Comparison of ENCODE assay signal across 14 cellular contexts in genomic region chr5:143432658-143433239, GRCh38. TPM values are rescaled to one million over a fixed set of nuclear protein-coding genes. Genes with fewer than 3 reads are reported as not detected.
DNase-seq lines count a peak whose midpoint lies in the region; ATAC-seq and TF ChIP-seq lines count a peak whose summit lies in the region.
"Had no signal": no experiment of that assay in that cellular context is flagged by ENCODE, and none has a peak within 500 bp of the region (broad histone marks: within the 10 kb centered on the region; RNA-seq: fewer than 3 reads in every experiment).

No MANE protein-coding gene starts in this region.

- H3K9me3 Mint-ChIP-seq in activated T-cell treated with anti-CD3 and anti-CD28 coated beads, Interleukin-2, amount 50 U/mL, for 72 hours: peaks cover 0 to 2% of the 10 kb centered on the region in 2 donors
- no peaks in the 10 kb centered on the region for H3K9me3 Mint-ChIP-seq in HFFc6
- H3K9me3 Mint-ChIP-seq in activated CD4-positive, alpha-beta memory T cell treated with anti-CD3 and anti-CD28 coated beads, Interleukin-2, amount 10 ng/mL, durations not matched to agents 7 days and 5 days: no peaks in the 10 kb centered on the region
- no peaks in the 10 kb centered on the region for H3K9me3 Mint-ChIP-seq in stimulated activated memory B cell treated with anti-CD40 and anti-IgM and Interleukin-4, amounts not matched to agents 10 μg/mL and 1 μg/mL and 100 μg/mL, for 72 hours
- H3K9me3 Mint-ChIP-seq: nephron progenitor cell; T-helper 2 cell treated with Interferon-gamma antibody and Interleukin-4, amounts not matched to agents 5 μg/mL and 100 μg/mL, for 36 hours had no signal

- peak overlapping the region; percentile 57 to 74 for H3K4me3 Mint-ChIP-seq in activated T-cell treated with anti-CD3 and anti-CD28 coated beads, Interleukin-2, amount 50 U/mL, for 72 hours
- H3K4me3 Mint-ChIP-seq in HFFc6: no peak overlapping the region
- H3K4me3 Mint-ChIP-seq in activated CD4-positive, alpha-beta memory T cell treated with anti-CD3 and anti-CD28 coated beads, Interleukin-2, amount 10 ng/mL, durations not matched to agents 7 days and 5 days: peak overlapping the region; percentile 4
- peak overlapping the region; percentile 47 for H3K4me3 Mint-ChIP-seq in stimulated activated memory B cell treated with anti-CD40 and anti-IgM and Interleukin-4, amounts not matched to agents 10 μg/mL and 1 μg/mL and 100 μg/mL, for 72 hours
- H3K4me3 Mint-ChIP-seq: nephron progenitor cell had no signal

- no peak for DNase-seq in activated T-cell treated with anti-CD3 and anti-CD28 coated beads, Interleukin-2, amount 50 U/mL, for 72 hours
- no peak for DNase-seq in activated T-cell treated with anti-CD3 and anti-CD28 coated beads, Interleukin-2, amount 50 U/mL, for 48 hours
- DNase-seq in HFFc6 (peak; percentile 40), NCI-H1694 treated with DMSO at 0.1 percent for 48 hours (lab: John Stamatoyannopoulos, UW) (no peak), NCI-H748 treated with DMSO at 0.1 percent for 48 hours (lab: John Stamatoyannopoulos, UW) (no peak)
- DNase-seq in activated CD4-positive, alpha-beta memory T cell treated with anti-CD3 and anti-CD28 coated beads, Interleukin-2, amount 10 ng/mL, durations not matched to agents 7 days and 5 days: no peak
- DNase-seq: effector CD4-positive, alpha-beta T cell; NCI-H510A treated with DMSO at 0.1 percent for 48 hours; nephron progenitor cell; trophoblast cell had no signal

- H3K36me3 Mint-ChIP-seq in activated T-cell treated with anti-CD3 and anti-CD28 coated beads, Interleukin-2, amount 50 U/mL, for 72 hours (ENCODE audit: insufficient read depth in 2 of 2): peaks cover 0 to 2% of the 10 kb centered on the region in 2 donors
- no peaks in the 10 kb centered on the region for H3K36me3 Mint-ChIP-seq in HFFc6 (ENCODE audit: low read depth)
- H3K36me3 Mint-ChIP-seq in activated CD4-positive, alpha-beta memory T cell treated with anti-CD3 and anti-CD28 coated beads, Interleukin-2, amount 10 ng/mL, durations not matched to agents 7 days and 5 days (ENCODE audit: low read depth): no peaks in the 10 kb centered on the region
- peaks cover 7% of the 10 kb centered on the region for H3K36me3 Mint-ChIP-seq in stimulated activated memory B cell treated with anti-CD40 and anti-IgM and Interleukin-4, amounts not matched to agents 10 μg/mL and 1 μg/mL and 100 μg/mL, for 72 hours

- H3K27me3 Mint-ChIP-seq in activated T-cell treated with anti-CD3 and anti-CD28 coated beads, Interleukin-2, amount 50 U/mL, for 72 hours (ENCODE audit: low read depth): no peaks in the 10 kb centered on the region
- no peaks in the 10 kb centered on the region; the same call in 1 of the 2 replicates for H3K27me3 Mint-ChIP-seq in HFFc6 (ENCODE audit: insufficient read depth)
- H3K27me3 Mint-ChIP-seq in activated CD4-positive, alpha-beta memory T cell treated with anti-CD3 and anti-CD28 coated beads, Interleukin-2, amount 10 ng/mL, durations not matched to agents 7 days and 5 days: peaks cover 2% of the 10 kb centered on the region
- no peaks in the 10 kb centered on the region for H3K27me3 Mint-ChIP-seq in stimulated activated memory B cell treated with anti-CD40 and anti-IgM and Interleukin-4, amounts not matched to agents 10 μg/mL and 1 μg/mL and 100 μg/mL, for 72 hours

- CTCF ChIA-PET in activated CD4-positive, alpha-beta memory T cell treated with anti-CD3 and anti-CD28 coated beads, Interleukin-2, amount 10 ng/mL, durations not matched to agents 7 days and 5 days (lab: Charles Lee): interaction anchor here (1.1 kb wide), 1 partner anchor 19 kb away, joined by 4 read pairs; no protein-coding TSS in a partner anchor

- POLR2A ChIA-PET in activated CD4-positive, alpha-beta memory T cell treated with anti-CD3 and anti-CD28 coated beads, Interleukin-2, amount 10 ng/mL, durations not matched to agents 7 days and 5 days (lab: Charles Lee): interaction anchor here (1.2 to 4.5 kb wide), 3 partner anchors 17 to 32 kb away, joined by 4 to 35 read pairs (median 11); partner anchors contain the start of gene NR3C1

- no peak overlapping the region for H3K27ac Mint-ChIP-seq in activated T-cell treated with anti-CD3 and anti-CD28 coated beads, Interleukin-2, amount 50 U/mL, for 72 hours
- no peak overlapping the region for H3K27ac Mint-ChIP-seq in HFFc6
- no peak overlapping the region for H3K27ac Mint-ChIP-seq in activated CD4-positive, alpha-beta memory T cell treated with anti-CD3 and anti-CD28 coated beads, Interleukin-2, amount 10 ng/mL, durations not matched to agents 7 days and 5 days
- H3K27ac Mint-ChIP-seq in stimulated activated memory B cell treated with anti-CD40 and anti-IgM and Interleukin-4, amounts not matched to agents 10 μg/mL and 1 μg/mL and 100 μg/mL, for 72 hours: no peak overlapping the region
- H3K27ac Mint-ChIP-seq: nephron progenitor cell had no signal

- no peak for ATAC-seq in activated T-cell treated with anti-CD3 and anti-CD28 coated beads, Interleukin-2, amount 50 U/mL, for 72 hours (replicated peaks in 1 of 2)
- no peak for ATAC-seq in stimulated activated memory B cell treated with anti-CD40 and anti-IgM and Interleukin-4, amounts not matched to agents 10 μg/mL and 1 μg/mL and 100 μg/mL, for 72 hours
- no peak for ATAC-seq in HG03095 (IDR thresholded peaks at IDR 0.05; ENCODE audit: unreplicated experiment)
- ATAC-seq: gastroesophageal sphincter had no signal

- no peak for TF ChIP-seq CTCF in HFFc6 (IDR thresholded peaks at IDR 0.05)

- H3K4me1 Mint-ChIP-seq in activated T-cell treated with anti-CD3 and anti-CD28 coated beads, Interleukin-2, amount 50 U/mL, for 72 hours (ENCODE audit: low read depth): peaks cover 74% of the 10 kb centered on the region
- peaks cover 51% of the 10 kb centered on the region for H3K4me1 Mint-ChIP-seq in HFFc6 (ENCODE audit: low read depth)
- peaks cover 52% of the 10 kb centered on the region for H3K4me1 Mint-ChIP-seq in activated CD4-positive, alpha-beta memory T cell treated with anti-CD3 and anti-CD28 coated beads, Interleukin-2, amount 10 ng/mL, durations not matched to agents 7 days and 5 days
- H3K4me1 Mint-ChIP-seq in stimulated activated memory B cell treated with anti-CD40 and anti-IgM and Interleukin-4, amounts not matched to agents 10 μg/mL and 1 μg/mL and 100 μg/mL, for 72 hours: peaks cover 60% of the 10 kb centered on the region

RNA-seq across cellular contexts. Expression of gene NR3C1, which starts 29.3 kb away (rescaled TPM):
- total RNA-seq in activated T-cell treated with anti-CD3 and anti-CD28 coated beads, Interleukin-2, amount 50 U/mL, for 72 hours: 100 to 1,000 TPM in 1 of 2 donors, 10 to 100 TPM in 1; 93.5 to 104 TPM
- total RNA-seq in HFFc6 (2021; fragmentation: NEBNext Ultra II Directional; extraction: Animal tissue kit (Norgen Biotek cat#: 25700)): 10 to 100 TPM; 61.6 to 86.9 (median 71.5) TPM
- 10 to 100 TPM; 79.3 to 81.6 TPM for total RNA-seq in activated CD4-positive, alpha-beta memory T cell treated with anti-CD3 and anti-CD28 coated beads, Interleukin-2, amount 10 ng/mL, durations not matched to agents 7 days and 5 days
